ENCODE assay signal across 28 cellular contexts in genomic region chr12:56877195-56878009, GRCh38. TPM values are rescaled to one million over a fixed set of nuclear protein-coding genes. Genes with fewer than 3 reads are reported as not detected.
DNase-seq lines count a peak whose midpoint lies in the region; ATAC-seq, FAIRE-seq and TF ChIP-seq lines count a peak whose summit lies in the region.
"Had no signal": no experiment of that assay in that cellular context is flagged by ENCODE, and none has a peak within 500 bp of the region (broad histone marks: within the 10 kb centered on the region; RNA-seq: fewer than 3 reads in every experiment).

No MANE protein-coding gene starts in this region.

- no peak for TF ChIP-seq POLR2A in A549 (IDR thresholded peaks at IDR 0.05; ENCODE audit: low read length)
- TF ChIP-seq POLR2A in NB4 (IDR thresholded peaks at IDR 0.05; ENCODE audit: extremely low read depth, insufficient read length) = no peak

- FAIRE-seq in A549 (lab: Jason Lieb, UNC) = no peak
- FAIRE-seq: frontal cortex had no signal

- TF ChIP-seq CTCF in A549 (IDR thresholded peaks at IDR 0.05) (no peak), NB4 (IDR thresholded peaks at IDR 0.05; ENCODE audit: low read depth, low read length) (no peak), lower lobe of right lung (IDR thresholded peaks at IDR 0.05) (no peak)

- ATAC-seq in A549 (peak; percentile 13 to 23; a peak in 2 of 6 replicates), lower lobe of right lung (peak; percentile 32 to 43), GM21737 (IDR thresholded peaks at IDR 0.05; ENCODE audit: unreplicated experiment) (no peak), HG03442 (IDR thresholded peaks at IDR 0.05; ENCODE audit: unreplicated experiment) (no peak), GM21529 (IDR thresholded peaks at IDR 0.05; ENCODE audit: unreplicated experiment) (no peak)
- ATAC-seq: activated CD8-positive, alpha-beta memory T cell treated with anti-CD3 and anti-CD28 coated beads, Interleukin-2, amount 10 ng/mL, durations not matched to agents 7 days and 5 days; mucosa of descending colon had no signal

- intact Hi-C loops in lower lobe of right lung (cut with DNase I) = no loop called here

- WGBS in A549 (ENCODE audit: missing lambda C conversion rate) = 36% methylated on average over 1 of the region's 1 CpG

- no peaks in the 10 kb centered on the region for H3K9me3 ChIP-seq in A549
- H3K9me3 ChIP-seq in lower lobe of right lung = no peaks in the 10 kb centered on the region
- H3K9me3 ChIP-seq in MG63 = peaks cover 11% of the 10 kb centered on the region
- H3K9me3 ChIP-seq: prostate gland, SK-N-SH had no signal

- CTCF ChIA-PET in A549 (lab: Yijun Ruan, JAX) = no interaction called here

- TF ChIP-seq RAD21 in A549 (conservative IDR thresholded peaks at IDR 0.05 in 1 of 2, IDR thresholded peaks at IDR 0.05 in 1 of 2) = no peak

- peak overlapping the region; percentile 40 for H3K4me2 ChIP-seq in A549
- H3K4me2 ChIP-seq: hepatocyte, SK-N-SH had no signal

- H3K36me3 ChIP-seq in lower lobe of right lung = no peaks in the 10 kb centered on the region
- no peaks in the 10 kb centered on the region for H3K36me3 ChIP-seq in MG63
- H3K36me3 ChIP-seq: prostate gland had no signal

- H3K27me3 ChIP-seq in lower lobe of right lung (ENCODE audit: low read depth) = no peaks in the 10 kb centered on the region
- H3K27me3 ChIP-seq in MG63 = no peaks in the 10 kb centered on the region
- H3K27me3 ChIP-seq: hepatocyte had no signal

- TF ChIP-seq EP300 in A549 (IDR thresholded peaks at IDR 0.05) = no peak

- DNase-seq in A549 (ENCODE audit: low read depth in 1 of 2, low spot score in 1 of 2) (no peak), NB4 (ENCODE audit: low read depth) (peak; percentile 67), amniotic epithelial cell (ENCODE audit: low read depth) (peak; percentile 32), lower lobe of right lung (no peak), MG63 (no peak)
- DNase-seq: 8988T; activated CD4-positive, alpha-beta T cell treated with anti-CD3 and anti-CD28 coated beads, Interleukin-2, amount 50 U/mL, for 1 hour; activated CD8-positive, alpha-beta memory T cell treated with anti-CD3 and anti-CD28 coated beads, Interleukin-2, amount 10 ng/mL, durations not matched to agents 7 days and 5 days; activated naive CD4-positive, alpha-beta T cell treated with anti-CD3 and anti-CD28 coated beads for 36 hours; amniotic stem cell; CD8-positive, alpha-beta memory T cell; DMS153; effector CD4-positive, alpha-beta T cell; GM23248; immature natural killer cell; mucosa of descending colon; NCI-H1417 treated with DMSO at 0.1 percent for 48 hours; NCI-H2107; nephron progenitor cell; SK-N-SH had no signal

- H3K4me3 ChIP-seq in A549 (no peak overlapping the region), NB4 (ENCODE audit: low read depth, low read length) (no peak overlapping the region), lower lobe of right lung (no peak overlapping the region), MG63 (no peak overlapping the region)
- H3K4me3 ChIP-seq: GM23248, hepatocyte, mucosa of descending colon, prostate gland had no signal

- H3K4me1 ChIP-seq in A549 = peaks cover 38% of the 10 kb centered on the region
- H3K4me1 ChIP-seq in lower lobe of right lung = peaks cover 15% of the 10 kb centered on the region

- H3K27ac ChIP-seq in A549 (peak overlapping the region; percentile 31 to 41; a peak in 5 of 6 replicates), lower lobe of right lung (peak overlapping the region; percentile 8)
- H3K27ac ChIP-seq: GM23248, hepatocyte, prostate gland had no signal

- POLR2A ChIA-PET in A549 (lab: Yijun Ruan, JAX) = no interaction called here

TF ChIP-seq in A549, 52 proteins besides CTCF, POLR2A, EP300 and RAD21:
- TF ChIP-seq CEBPB (IDR thresholded peaks at IDR 0.05) = peak; percentile 29 to 64; a peak in 3 of 4 replicates
- peak; percentile 34; the same call in 1 of the 2 replicates for TF ChIP-seq EHMT2 (IDR thresholded peaks at IDR 0.05; ENCODE audit: low read depth)
- TF ChIP-seq ZFP36 (IDR thresholded peaks at IDR 0.05; ENCODE audit: borderline replicate concordance, partially characterized antibody) = no peak
- no peak for TF ChIP-seq TP53 (CRISPR knock-in tag; IDR thresholded peaks at IDR 0.05)
- no peak for TF ChIP-seq HDAC2 (IDR thresholded peaks at IDR 0.05)
- TF ChIP-seq MAZ (IDR thresholded peaks at IDR 0.05; ENCODE audit: borderline replicate concordance, low read depth, low read length) = no peak
- no peak for TF ChIP-seq ZSCAN20 (CRISPR knock-in tag; IDR thresholded peaks at IDR 0.05)
TF ChIP-seq in A549: peak in this region for 2.

RNA-seq across cellular contexts. Expression of gene SDR9C7, which starts 56.8 kb away (rescaled TPM):
- polyA plus RNA-seq in A549 (2011; rRNA removed) (0.13 TPM in 1 of 2 replicates, not detected in the other), A549 (2017; fragmentation: RNase III; extraction: RNeasy Plus Mini Kit Qiagen cat#74134 plus additional on column Dnase treatment) (0.05 TPM in 1 of 3 replicates, not detected in the others)
- polyA plus RNA-seq in A549 (2012; cell fraction: cytosol; rRNA removed) = 0.03 and 0.05 TPM in 2 replicates
- 0.05 and 0.06 TPM in 2 replicates for polyA plus RNA-seq in A549 (2012; cell fraction: nucleus; rRNA removed)
- not detected in 2 replicates for polyA minus RNA-seq in A549 (2011; rRNA and poly(A)+ RNA removed)
- total RNA-seq in lower lobe of right lung = not detected
- total RNA-seq in MG63 (2014; rRNA removed; shearing (Covaris generic); ENCODE audit: low replicate concordance) = not detected in 2 replicates
- total RNA-seq: activated CD8-positive, alpha-beta memory T cell treated with anti-CD3 and anti-CD28 coated beads, Interleukin-2, amount 10 ng/mL, durations not matched to agents 7 days and 5 days; activated naive CD4-positive, alpha-beta T cell treated with anti-CD3 and anti-CD28 coated beads for 36 hours; CD8-positive, alpha-beta memory T cell; epithelial cell of proximal tubule; GM23248; hepatocyte; mucosa of descending colon; NCI-H460 had no signal
- polyA plus RNA-seq: CD8-positive, alpha-beta memory T cell; GM23248; hepatocyte; immature natural killer cell; SK-N-SH had no signal

Comparison
In these comparisons a context has a peak if more than half of its experiments do, and no peak if none do; other contexts are left out.
1. ATAC-seq: peak in A549 (2 of 2) and lower lobe of right lung (2 of 2); none in GM21737 (single experiment), HG03442 (single experiment) and GM21529 (single experiment).
2. DNase-seq: peak in NB4 (single experiment) and amniotic epithelial cell (single experiment); none in A549 (0 of 2), lower lobe of right lung (single experiment) and MG63 (single experiment).